ENCODE assay signal across 39 cellular contexts in the genomic region with DNA sequence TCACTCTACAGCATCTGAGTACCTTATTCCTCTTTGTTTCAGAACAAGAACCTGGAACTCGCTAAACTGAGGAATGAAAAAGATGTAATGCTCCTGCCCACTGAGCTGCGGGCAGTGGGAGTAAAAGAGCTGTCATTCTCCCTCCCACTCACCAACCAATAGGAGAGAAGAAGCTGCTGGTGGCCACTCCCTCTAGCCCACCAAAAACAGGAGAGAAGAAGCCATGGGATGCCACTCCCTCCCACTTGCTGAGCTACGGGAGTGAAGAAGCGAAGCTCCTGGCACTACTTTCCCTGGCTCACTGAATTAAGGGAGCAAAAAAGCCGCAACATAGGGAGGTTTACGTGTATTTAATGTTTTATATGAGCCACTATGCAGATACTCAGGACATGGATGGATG. TPM values are rescaled to one million over a fixed set of nuclear protein-coding genes. Genes with fewer than 3 reads are reported as not detected.
"Had no signal": no experiment of that assay in that cellular context is flagged by ENCODE, and none has a peak within 500 bp of the region (broad histone marks: within the 10 kb centered on the region; RNA-seq: fewer than 3 reads in every experiment).

No MANE protein-coding gene starts in this region.

- H3K4me1 ChIP-seq: ascending aorta, breast epithelium, gastroesophageal sphincter had no signal

- H3K27ac Mint-ChIP-seq: activated CD4-positive, alpha-beta memory T cell treated with anti-CD3 and anti-CD28 coated beads for 36 hours; activated CD4-positive, alpha-beta T cell treated with anti-CD3 and anti-CD28 coated beads for 36 hours; activated CD4-positive, alpha-beta T cell treated with anti-CD3 and anti-CD28 coated beads, Interleukin-2, amount 10 ng/mL, durations not matched to agents 24 days and 14 days; activated CD8-positive, alpha-beta memory T cell treated with anti-CD3 and anti-CD28 coated beads, Interleukin-2, amount 10 ng/mL, durations not matched to agents 7 days and 5 days; activated CD8-positive, alpha-beta T cell treated with anti-CD3 and anti-CD28 coated beads, Interleukin-2, amount 10 ng/mL, durations not matched to agents 7 days and 5 days; activated naive CD4-positive, alpha-beta T cell treated with anti-CD3 and anti-CD28 coated beads, Interleukin-2, amount 10 ng/mL, durations not matched to agents 7 days and 5 days; activated naive CD4-positive, alpha-beta T cell treated with anti-CD3 and anti-CD28 coated beads, Interleukin-2, amount 50 U/mL, for 72 hours; activated naive CD8-positive, alpha-beta T cell treated with anti-CD3 and anti-CD28 coated beads, Interleukin-2, amount 10 ng/mL, durations not matched to agents 7 days and 5 days; activated T-helper 1 cell treated with anti-CD3 and anti-CD28 coated beads, Interleukin-12 subunit alpha, Interleukin-12 subunit beta, Interleukin-2, Interleukin-4 antibody, amounts not matched to agents 30 ng/mL and 10 ng/mL and 1 ng/mL, durations not matched to agents 14 hours and 24 hours and 36 hours; activated T-helper 2 cell treated with anti-CD3 and anti-CD28 coated beads, Interferon-gamma antibody, Interleukin-2, Interleukin-4, amounts not matched to agents 10 μg/mL and 5 μg/mL and 100 μg/mL, durations not matched to agents 14 hours and 24 hours and 36 hours; brain; dendritic cell treated with granulocyte-macrophage colony-stimulating factor and Interleukin-4, amounts not matched to agents 40 ng/mL and 50 ng/mL, for 4 days; effector memory CD8-positive, alpha-beta T cell; T-helper 17 cell; T-helper 2 cell treated with Interferon-gamma antibody and Interleukin-4, amounts not matched to agents 5 μg/mL and 100 μg/mL, for 36 hours had no signal

- H3K36me3 ChIP-seq: ascending aorta, breast epithelium, cardiac muscle cell, esophagus muscularis mucosa, gastroesophageal sphincter, WERI-Rb-1 had no signal

- H3K4me1 Mint-ChIP-seq: activated CD4-positive, alpha-beta T cell treated with anti-CD3 and anti-CD28 coated beads for 36 hours; activated CD4-positive, alpha-beta T cell treated with anti-CD3 and anti-CD28 coated beads, Interleukin-2, amount 10 ng/mL, durations not matched to agents 24 days and 14 days; activated CD8-positive, alpha-beta memory T cell treated with anti-CD3 and anti-CD28 coated beads, Interleukin-2, amount 10 ng/mL, durations not matched to agents 7 days and 5 days; activated naive CD4-positive, alpha-beta T cell treated with anti-CD3 and anti-CD28 coated beads, Interleukin-2, amount 10 ng/mL, durations not matched to agents 7 days and 5 days; activated naive CD8-positive, alpha-beta T cell treated with anti-CD3 and anti-CD28 coated beads, Interleukin-2, amount 10 ng/mL, durations not matched to agents 7 days and 5 days; brain; central memory CD8-positive, alpha-beta T cell; T-helper 17 cell had no signal

- H3K4me3 ChIP-seq: ascending aorta, breast epithelium, cardiac muscle cell, coronary artery, esophagus muscularis mucosa, gastroesophageal sphincter had no signal

- H3K9me3 ChIP-seq: ascending aorta, breast epithelium, esophagus muscularis mucosa, gastroesophageal sphincter had no signal

- ATAC-seq: activated CD4-positive, alpha-beta T cell treated with anti-CD3 and anti-CD28 coated beads for 36 hours; activated CD8-positive, alpha-beta memory T cell treated with anti-CD3 and anti-CD28 coated beads, Interleukin-2, amount 10 ng/mL, durations not matched to agents 7 days and 5 days; activated CD8-positive, alpha-beta T cell treated with anti-CD3 and anti-CD28 coated beads, Interleukin-2, amount 10 ng/mL, durations not matched to agents 7 days and 5 days; activated naive CD4-positive, alpha-beta T cell treated with anti-CD3 and anti-CD28 coated beads, Interleukin-2, amount 50 U/mL, for 72 hours; effector memory CD8-positive, alpha-beta T cell; gastroesophageal sphincter; T-helper 17 cell had no signal

- H3K27ac ChIP-seq: ascending aorta, breast epithelium, cardiac muscle cell, coronary artery, dorsolateral prefrontal cortex, esophagus muscularis mucosa, gastroesophageal sphincter, WERI-Rb-1 had no signal

- H3K27me3 ChIP-seq: ascending aorta, breast epithelium, cardiac muscle cell, dorsolateral prefrontal cortex, esophagus muscularis mucosa, gastroesophageal sphincter had no signal

- H3K4me3 Mint-ChIP-seq: activated CD4-positive, alpha-beta memory T cell treated with anti-CD3 and anti-CD28 coated beads for 36 hours; activated CD4-positive, alpha-beta T cell treated with anti-CD3 and anti-CD28 coated beads for 36 hours; activated CD4-positive, alpha-beta T cell treated with anti-CD3 and anti-CD28 coated beads, Interleukin-2, amount 10 ng/mL, durations not matched to agents 24 days and 14 days; activated CD8-positive, alpha-beta memory T cell treated with anti-CD3 and anti-CD28 coated beads, Interleukin-2, amount 10 ng/mL, durations not matched to agents 7 days and 5 days; activated CD8-positive, alpha-beta T cell treated with anti-CD3 and anti-CD28 coated beads, Interleukin-2, amount 10 ng/mL, durations not matched to agents 7 days and 5 days; activated naive CD4-positive, alpha-beta T cell treated with anti-CD3 and anti-CD28 coated beads, Interleukin-2, amount 10 ng/mL, durations not matched to agents 7 days and 5 days; activated naive CD8-positive, alpha-beta T cell treated with anti-CD3 and anti-CD28 coated beads, Interleukin-2, amount 10 ng/mL, durations not matched to agents 7 days and 5 days; activated T-helper 1 cell treated with anti-CD3 and anti-CD28 coated beads, Interleukin-12 subunit alpha, Interleukin-12 subunit beta, Interleukin-2, Interleukin-4 antibody, amounts not matched to agents 30 ng/mL and 10 ng/mL and 1 ng/mL, durations not matched to agents 14 hours and 24 hours and 36 hours; brain; central memory CD8-positive, alpha-beta T cell; dendritic cell treated with granulocyte-macrophage colony-stimulating factor and Interleukin-4, amounts not matched to agents 40 ng/mL and 50 ng/mL, for 4 days; effector memory CD8-positive, alpha-beta T cell; T-helper 17 cell; T-helper 2 cell treated with Interferon-gamma antibody and Interleukin-4, amounts not matched to agents 5 μg/mL and 100 μg/mL, for 36 hours had no signal

- H3K9me3 Mint-ChIP-seq: activated CD4-positive, alpha-beta T cell treated with anti-CD3 and anti-CD28 coated beads, Interleukin-2, amount 10 ng/mL, durations not matched to agents 24 days and 14 days; activated naive CD4-positive, alpha-beta T cell treated with anti-CD3 and anti-CD28 coated beads, Interleukin-2, amount 10 ng/mL, durations not matched to agents 7 days and 5 days; activated T-helper 1 cell treated with anti-CD3 and anti-CD28 coated beads, Interleukin-12 subunit alpha, Interleukin-12 subunit beta, Interleukin-2, Interleukin-4 antibody, amounts not matched to agents 30 ng/mL and 10 ng/mL and 1 ng/mL, durations not matched to agents 14 hours and 24 hours and 36 hours; dendritic cell treated with granulocyte-macrophage colony-stimulating factor and Interleukin-4, amounts not matched to agents 40 ng/mL and 50 ng/mL, for 4 days had no signal

- H3K36me3 Mint-ChIP-seq: activated CD4-positive, alpha-beta memory T cell treated with anti-CD3 and anti-CD28 coated beads for 36 hours; activated CD8-positive, alpha-beta memory T cell treated with anti-CD3 and anti-CD28 coated beads, Interleukin-2, amount 10 ng/mL, durations not matched to agents 7 days and 5 days; activated naive CD4-positive, alpha-beta T cell treated with anti-CD3 and anti-CD28 coated beads, Interleukin-2, amount 10 ng/mL, durations not matched to agents 7 days and 5 days; activated naive CD4-positive, alpha-beta T cell treated with anti-CD3 and anti-CD28 coated beads, Interleukin-2, amount 50 U/mL, for 72 hours; activated naive CD8-positive, alpha-beta T cell treated with anti-CD3 and anti-CD28 coated beads, Interleukin-2, amount 10 ng/mL, durations not matched to agents 7 days and 5 days; brain had no signal

- DNase-seq: activated CD4-positive, alpha-beta memory T cell treated with anti-CD3 and anti-CD28 coated beads for 36 hours; activated CD4-positive, alpha-beta T cell treated with anti-CD3 and anti-CD28 coated beads for 36 hours; activated CD4-positive, alpha-beta T cell treated with anti-CD3 and anti-CD28 coated beads, Interleukin-2, amount 10 ng/mL, durations not matched to agents 24 days and 14 days; activated CD4-positive, CD25-positive, alpha-beta regulatory T cell; activated CD4-positive, CD25-positive, alpha-beta regulatory T cell treated with anti-CD3 and anti-CD28 coated beads, Interleukin-2, amount 50 U/mL, for 72 hours; activated CD8-positive, alpha-beta memory T cell treated with anti-CD3 and anti-CD28 coated beads, Interleukin-2, amount 10 ng/mL, durations not matched to agents 7 days and 5 days; activated CD8-positive, alpha-beta memory T cell treated with anti-CD3 and anti-CD28 coated beads, Interleukin-2, amount 50 U/mL, for 4 hours; activated CD8-positive, alpha-beta T cell treated with anti-CD3 and anti-CD28 coated beads, Interleukin-2, amount 10 ng/mL, durations not matched to agents 7 days and 5 days; activated gamma-delta T cell; activated naive CD4-positive, alpha-beta T cell; activated naive CD4-positive, alpha-beta T cell treated with anti-CD3 and anti-CD28 coated beads, Interleukin-2, amount 10 ng/mL, durations not matched to agents 7 days and 5 days; activated naive CD8-positive, alpha-beta T cell treated with anti-CD3 and anti-CD28 coated beads, Interleukin-2, amount 10 ng/mL, durations not matched to agents 7 days and 5 days; activated T-cell treated with anti-CD3 and anti-CD28 coated beads, Interleukin-2, amount 50 U/mL, for 1 hour; activated T-cell treated with anti-CD3 and anti-CD28 coated beads, Interleukin-2, amount 50 U/mL, for 48 hours; effector memory CD8-positive, alpha-beta T cell; erythroblast; foreskin melanocyte; T-helper 1 cell; T-helper 17 cell; T1000; WERI-Rb-1 had no signal

- H3K27me3 Mint-ChIP-seq: activated CD4-positive, alpha-beta memory T cell treated with anti-CD3 and anti-CD28 coated beads for 36 hours; activated CD4-positive, alpha-beta T cell treated with anti-CD3 and anti-CD28 coated beads for 36 hours; activated CD4-positive, alpha-beta T cell treated with anti-CD3 and anti-CD28 coated beads, Interleukin-2, amount 10 ng/mL, durations not matched to agents 24 days and 14 days; activated CD8-positive, alpha-beta memory T cell treated with anti-CD3 and anti-CD28 coated beads, Interleukin-2, amount 10 ng/mL, durations not matched to agents 7 days and 5 days; activated naive CD4-positive, alpha-beta T cell treated with anti-CD3 and anti-CD28 coated beads, Interleukin-2, amount 10 ng/mL, durations not matched to agents 7 days and 5 days; activated naive CD8-positive, alpha-beta T cell treated with anti-CD3 and anti-CD28 coated beads, Interleukin-2, amount 10 ng/mL, durations not matched to agents 7 days and 5 days; brain; central memory CD8-positive, alpha-beta T cell; dendritic cell treated with granulocyte-macrophage colony-stimulating factor and Interleukin-4, amounts not matched to agents 40 ng/mL and 50 ng/mL, for 4 days; effector memory CD8-positive, alpha-beta T cell; T-helper 17 cell had no signal

RNA-seq across cellular contexts. Expression of a gene that starts 53.7 kb away (rescaled TPM):
- total RNA-seq: activated CD4-positive, alpha-beta memory T cell treated with anti-CD3 and anti-CD28 coated beads for 36 hours; activated CD4-positive, alpha-beta T cell treated with anti-CD3 and anti-CD28 coated beads for 36 hours; activated CD4-positive, alpha-beta T cell treated with anti-CD3 and anti-CD28 coated beads, Interleukin-2, amount 10 ng/mL, durations not matched to agents 24 days and 14 days; activated CD8-positive, alpha-beta memory T cell treated with anti-CD3 and anti-CD28 coated beads for 36 hours; activated CD8-positive, alpha-beta memory T cell treated with anti-CD3 and anti-CD28 coated beads, Interleukin-2, amount 10 ng/mL, durations not matched to agents 7 days and 5 days; activated CD8-positive, alpha-beta T cell treated with anti-CD3 and anti-CD28 coated beads, Interleukin-2, amount 10 ng/mL, durations not matched to agents 7 days and 5 days; activated naive CD4-positive, alpha-beta T cell treated with anti-CD3 and anti-CD28 coated beads, Interleukin-2, amount 50 U/mL, for 72 hours; activated naive CD8-positive, alpha-beta T cell treated with anti-CD3 and anti-CD28 coated beads, Interleukin-2, amount 10 ng/mL, durations not matched to agents 7 days and 5 days; activated T-helper 1 cell treated with anti-CD3 and anti-CD28 coated beads, Interleukin-12 subunit alpha, Interleukin-12 subunit beta, Interleukin-2, Interleukin-4 antibody, amounts not matched to agents 30 ng/mL and 10 ng/mL and 1 ng/mL, durations not matched to agents 14 hours and 24 hours and 36 hours; activated T-helper 2 cell treated with anti-CD3 and anti-CD28 coated beads, Interferon-gamma antibody, Interleukin-2, Interleukin-4, amounts not matched to agents 10 μg/mL and 5 μg/mL and 100 μg/mL, durations not matched to agents 14 hours and 24 hours and 36 hours; ascending aorta; breast epithelium; cardiac muscle cell; esophagus muscularis mucosa; fibroblast of lung; fibroblast of villous mesenchyme; gastroesophageal sphincter; glomerular endothelial cell; T-helper 17 cell had no signal
- polyA plus RNA-seq: cardiac muscle cell, fibroblast of lung had no signal
